In genomic region chr6:146875927-146876270, GRCh38 we compare ENCODE assay signal across 21 cellular contexts.
DNase-seq lines count a peak whose midpoint lies in the region; ATAC-seq, FAIRE-seq and TF ChIP-seq lines count a peak whose summit lies in the region.
"Had no signal": no experiment of that assay in that cellular context is flagged by ENCODE, and none has a peak within 500 bp of the region (broad histone marks: within the 10 kb centered on the region; RNA-seq: fewer than 3 reads in every experiment).

No MANE protein-coding gene starts in this region.

- H4K20me1 ChIP-seq in HCT116 (ENCODE audit: insufficient read depth) (no peaks in the 10 kb centered on the region), K562 (replicated peaks; ENCODE audit: control insufficient read depth, insufficient read depth, low read length) (no peaks in the 10 kb centered on the region)

- no peaks in the 10 kb centered on the region for H3K9me2 ChIP-seq in HCT116 (ENCODE audit: insufficient read depth)

- peaks cover 15 to 29% of the 10 kb centered on the region in 2 donors for H3K4me1 Mint-ChIP-seq in stimulated activated naive B cell treated with anti-CD40 and anti-IgM and Interleukin-4, amounts not matched to agents 10 μg/mL and 1 μg/mL and 100 μg/mL, for 72 hours
- H3K4me1 Mint-ChIP-seq: H9 had no signal

- H3K9me3 ChIP-seq in BE2C = no peaks in the 10 kb centered on the region
- H3K9me3 ChIP-seq in HCT116 (ENCODE audit: control insufficient read depth in 1 of 2, insufficient read depth in 1 of 2, low read depth in 1 of 2, low read length in 2 of 2) = no peaks in the 10 kb centered on the region
- H3K9me3 ChIP-seq in K562 (replicated peaks; ENCODE audit: control insufficient read depth, insufficient read depth, low read depth, low read length) = no peaks in the 10 kb centered on the region
- H3K9me3 ChIP-seq in neuron (ENCODE audit: low read length) = no peaks in the 10 kb centered on the region

- TF ChIP-seq EP300 in K562 (IDR thresholded peaks at IDR 0.05; ENCODE audit: low read length) = no peak

- H3K36me3 ChIP-seq in BE2C = no peaks in the 10 kb centered on the region
- H3K36me3 ChIP-seq in HCT116 (ENCODE audit: control insufficient read depth in 1 of 2, insufficient read depth in 2 of 2, low read length in 2 of 2) = no peaks in the 10 kb centered on the region
- no peaks in the 10 kb centered on the region for H3K36me3 ChIP-seq in K562 (ENCODE audit: control insufficient read depth, insufficient read depth, low read length)
- H3K36me3 ChIP-seq in neuron (ENCODE audit: insufficient read depth, low read length) = no peaks in the 10 kb centered on the region

- H3K9ac ChIP-seq in HCT116 (ENCODE audit: low read length) (no peak overlapping the region), K562 (ENCODE audit: insufficient read depth in 1 of 2, low read depth in 2 of 2, low read length in 2 of 2) (peak overlapping the region in 1 of 2 experiments; percentile 72; a peak in 2 of 4 replicates)

- ATAC-seq in HCT116 = no peak
- peak; percentile 8 for ATAC-seq in K562
- no peak for ATAC-seq in stimulated activated naive B cell treated with anti-CD40 and anti-IgM and Interleukin-4, amounts not matched to agents 10 μg/mL and 1 μg/mL and 100 μg/mL, for 72 hours (replicated peaks)
- ATAC-seq in HG03439 (IDR thresholded peaks at IDR 0.05; ENCODE audit: unreplicated experiment) = no peak

- no peak for DNase-seq in BE2C
- no peak for DNase-seq in HCT116 (ENCODE audit: low read depth, low spot score)
- DNase-seq in K562 (ENCODE audit: extremely low read depth in 1 of 4, low spot score in 3 of 4) = no peak
- no peak for DNase-seq in H4 (ENCODE audit: low spot score)
- DNase-seq in stimulated activated naive B cell treated with anti-CD40 and anti-IgM and Interleukin-4, amounts not matched to agents 10 μg/mL and 1 μg/mL and 100 μg/mL, for 72 hours = no peak
- no peak for DNase-seq in NCI-H2196 treated with DMSO at 0.1 percent for 48 hours (lab: John Stamatoyannopoulos, UW; ENCODE audit: unreplicated experiment)
- DNase-seq: COR-L47, DMS153, EL, H9, NCI-H1436, NCI-H2081, NCI-H510A, Right ventricle myocardium superior had no signal

- TF ChIP-seq CTCF in BE2C (IDR thresholded peaks at IDR 0.05; ENCODE audit: low read depth, low read length) = no peak
- no peak for TF ChIP-seq CTCF in HCT116 (IDR thresholded peaks at IDR 0.05 in 2 of 3, conservative IDR thresholded peaks at IDR 0.05 in 1 of 3; ENCODE audit: borderline replicate concordance in 1 of 3, insufficient read depth in 1 of 3, low read depth in 2 of 3, low read length in 2 of 3)
- TF ChIP-seq CTCF in K562 (IDR thresholded peaks at IDR 0.05 in 2 of 3, conservative IDR thresholded peaks at IDR 0.05 in 1 of 3; ENCODE audit: insufficient read depth in 2 of 3, low read depth in 1 of 3, low read length in 3 of 3) = no peak

- H3K36me3 Mint-ChIP-seq in stimulated activated naive B cell treated with anti-CD40 and anti-IgM and Interleukin-4, amounts not matched to agents 10 μg/mL and 1 μg/mL and 100 μg/mL, for 72 hours = no peaks in the 10 kb centered on the region

- H3K4me3 Mint-ChIP-seq in stimulated activated naive B cell treated with anti-CD40 and anti-IgM and Interleukin-4, amounts not matched to agents 10 μg/mL and 1 μg/mL and 100 μg/mL, for 72 hours = no peak overlapping the region
- H3K4me3 Mint-ChIP-seq: H9 had no signal

- no peak for TF ChIP-seq POLR2A in HCT116 (IDR thresholded peaks at IDR 0.05; ENCODE audit: borderline replicate concordance, extremely low read depth, insufficient read depth, insufficient read length)
- TF ChIP-seq POLR2A in K562 (conservative IDR thresholded peaks at IDR 0.05) = 0 out of 2 replicates have a peak, but pooled peaks have one; percentile 25

- RAD21 ChIA-PET in HCT116 (lab: Charles Lee; ENCODE audit: low non-redundant PET in 1 of 2, low total read pairs in 2 of 2, uncharacterized antibody in 2 of 2, unreplicated experiment in 2 of 2) = no interaction called here

- H3K4me3 ChIP-seq in BE2C (ENCODE audit: low read depth, low read length) (peak overlapping the region; percentile 41), HCT116 (replicated peaks in 1 of 2; ENCODE audit: low read depth in 1 of 2, low read length in 2 of 2) (no peak overlapping the region), K562 (no peak overlapping the region), neuron (ENCODE audit: low read length) (no peak overlapping the region)
- H3K4me3 ChIP-seq: SK-N-MC had no signal

- H3K27ac ChIP-seq in HCT116 (ENCODE audit: low read depth, low read length) = no peak overlapping the region
- H3K27ac ChIP-seq in K562 (ENCODE audit: extremely low read depth, low read depth, low read length) = peak overlapping the region; percentile 96
- H3K27ac ChIP-seq: C4-2B, SK-N-MC had no signal

- no peaks in the 10 kb centered on the region for H3K27me3 ChIP-seq in BE2C
- no peaks in the 10 kb centered on the region for H3K27me3 ChIP-seq in HCT116 (ENCODE audit: insufficient read depth, low read length)
- no peaks in the 10 kb centered on the region for H3K27me3 ChIP-seq in K562 (ENCODE audit: control insufficient read depth in 2 of 2, insufficient read depth in 2 of 2, low read length in 2 of 2)
- no peaks in the 10 kb centered on the region for H3K27me3 ChIP-seq in neuron (ENCODE audit: insufficient read depth, low read length)

- intact Hi-C loops in HCT116 (cut with micrococcal nuclease) (no loop called here), K562 (cut with micrococcal nuclease) (loop anchor here (1.0 to 2.0 kb wide), 5 partner anchors 8 to 327 kb away; no protein-coding TSS in a partner anchor)

- POLR2A ChIA-PET in HCT116 (lab: Charles Lee) (no interaction called here), K562 (lab: Yijun Ruan, JAX) (interaction anchor here (1.1 to 3.9 kb wide), 3 partner anchors 10 to 21 kb away, joined by 4 to 13 read pairs (median 10); no protein-coding TSS in a partner anchor)

- H2AFZ ChIP-seq in HCT116 (ENCODE audit: low read depth, low read length, poor library complexity, severe bottlenecking) (peak overlapping the region; percentile 51), K562 (ENCODE audit: low read depth, low read length) (peak overlapping the region; percentile 18), neuron (ENCODE audit: low read depth, low read length) (peak overlapping the region; percentile 2)

- TF ChIP-seq RAD21 in HCT116 (IDR thresholded peaks at IDR 0.05; ENCODE audit: low read depth) (no peak), K562 (CRISPR knock-in tag; conservative IDR thresholded peaks at IDR 0.05 in 1 of 2, IDR thresholded peaks at IDR 0.05 in 1 of 2) (no peak)

- no peak for FAIRE-seq in K562 (lab: Jason Lieb, UNC)
- FAIRE-seq: A204.1, HTR-8/SVneo, RCC 7860 had no signal

- no peaks in the 10 kb centered on the region for H3K9me1 ChIP-seq in K562 (ENCODE audit: control insufficient read depth, insufficient read depth, low read length)

- no peaks in the 10 kb centered on the region for H3K27me3 Mint-ChIP-seq in stimulated activated naive B cell treated with anti-CD40 and anti-IgM and Interleukin-4, amounts not matched to agents 10 μg/mL and 1 μg/mL and 100 μg/mL, for 72 hours

- H3K4me1 ChIP-seq in BE2C (peaks cover 51% of the 10 kb centered on the region), HCT116 (ENCODE audit: control insufficient read depth in 1 of 2, insufficient read depth in 2 of 2, low read length in 2 of 2) (no peaks in the 10 kb centered on the region), K562 (replicated peaks in 1 of 2; ENCODE audit: control insufficient read depth in 2 of 2, insufficient read depth in 2 of 2, low read length in 2 of 2) (peaks cover 30 to 64% of the 10 kb centered on the region in 2 experiments), neuron (ENCODE audit: insufficient read depth, low read length) (peaks cover 5% of the 10 kb centered on the region)

- CTCF ChIA-PET in HCT116 (lab: Charles Lee) (interaction anchor here (1.0 kb wide), 1 partner anchor 91 kb away, joined by 3 read pairs; no protein-coding TSS in a partner anchor), K562 (lab: Yijun Ruan, JAX; ENCODE audit: low intra/inter-chr PET ratio) (no interaction called here)

- BruUV-seq in HCT116 (replicated peaks; lab: Mats Ljungman, UMichigan) (no TSS peak), K562 (replicated peaks; lab: Mats Ljungman, UMichigan) (no TSS peak)

- WGBS in K562 (ENCODE audit: insufficient coverage, low coverage, missing lambda C conversion rate) = 6% methylated on average over 4 of the region's 4 CpGs

- no peaks in the 10 kb centered on the region for H3K9me3 Mint-ChIP-seq in stimulated activated naive B cell treated with anti-CD40 and anti-IgM and Interleukin-4, amounts not matched to agents 10 μg/mL and 1 μg/mL and 100 μg/mL, for 72 hours
- H3K9me3 Mint-ChIP-seq: H9 had no signal

- H3K79me2 ChIP-seq in HCT116 (ENCODE audit: insufficient read depth, low read length) (no peaks in the 10 kb centered on the region), K562 (ENCODE audit: control insufficient read depth, insufficient read depth, low read length) (peaks cover 10% of the 10 kb centered on the region; the same call in 1 of the 3 replicates)

- no peak overlapping the region for H3K4me2 ChIP-seq in HCT116 (ENCODE audit: low read length)
- peak overlapping the region; percentile 61 for H3K4me2 ChIP-seq in K562 (ENCODE audit: insufficient read depth, low read length)

- H3K27ac Mint-ChIP-seq in stimulated activated naive B cell treated with anti-CD40 and anti-IgM and Interleukin-4, amounts not matched to agents 10 μg/mL and 1 μg/mL and 100 μg/mL, for 72 hours = no peak overlapping the region
- H3K27ac Mint-ChIP-seq: H9 had no signal

- in situ Hi-C loops in K562 (cut with MboI) = loop anchor here (25.0 kb wide), 1 partner anchor 336 kb away; the partner anchor contains the start of gene STXBP5

TF ChIP-seq in HCT116, 20 proteins besides CTCF, POLR2A, EP300 and RAD21 (continues in another document):
- TF ChIP-seq CEBPB (IDR thresholded peaks at IDR 0.05; ENCODE audit: low read depth) (no peak), ATF3 (IDR thresholded peaks at IDR 0.05) (no peak), SP1 (IDR thresholded peaks at IDR 0.05; ENCODE audit: low read depth) (no peak), SIN3A (IDR thresholded peaks at IDR 0.05; ENCODE audit: low read depth) (no peak), EGR1 (IDR thresholded peaks at IDR 0.05; ENCODE audit: low read depth) (no peak)

TF ChIP-seq in K562, 482 proteins besides CTCF, POLR2A, EP300 and RAD21 (continues in another document):
- no peak for TF ChIP-seq NR4A1 (CRISPR knock-in tag; IDR thresholded peaks at IDR 0.05)
- no peak for TF ChIP-seq NR4A1 (tag; IDR thresholded peaks at IDR 0.05)
- no peak for TF ChIP-seq FOXJ3 (CRISPR knock-in tag; IDR thresholded peaks at IDR 0.05)
- TF ChIP-seq SMC3 (conservative IDR thresholded peaks at IDR 0.05; ENCODE audit: insufficient read depth, low read depth, low read length) = no peak
